ENCODE assay signal across 33 cellular contexts in genomic region chr3:69970827-69971226, GRCh38. TPM values are rescaled to one million over a fixed set of nuclear protein-coding genes. Genes with fewer than 3 reads are reported as not detected.
"Had no signal": no experiment of that assay in that cellular context is flagged by ENCODE, and none has a peak within 500 bp of the region (broad histone marks: within the 10 kb centered on the region; RNA-seq: fewer than 3 reads in every experiment).

No MANE protein-coding gene starts in this region.

- FAIRE-seq: endothelial cell of umbilical vein, kidney had no signal

- H3K9me3 ChIP-seq: esophagus muscularis mucosa, gastroesophageal sphincter, heart left ventricle, left lung, mucosa of descending colon, neutrophil, pancreas, stomach, thyroid gland had no signal

- H3K27ac ChIP-seq: esophagus muscularis mucosa, foreskin keratinocyte, gastroesophageal sphincter, heart left ventricle, hepatocyte, left lung, neutrophil, pancreas, stomach, thyroid gland had no signal

- DNase-seq: dermis blood vessel endothelial cell; effector memory CD4-positive, alpha-beta T cell; foreskin keratinocyte; heart left ventricle; kidney; left lung; mesenchymal stem cell; mucosa of descending colon; naive B cell; pancreas; stimulated activated CD4-positive, alpha-beta T cell treated with anti-CD3 and anti-CD28 coated beads, Interleukin-12 subunit alpha, Interleukin-12 subunit beta, amount 100 ng/mL, for 4 hours; stimulated activated CD4-positive, alpha-beta T cell treated with anti-CD3 and anti-CD28 coated beads, Interleukin-1b, Interleukin-23, amount 100 ng/mL, for 48 hours; stimulated activated CD4-positive, alpha-beta T cell treated with anti-CD3 and anti-CD28 coated beads, Interleukin-4, amount 100 ng/mL, for 24 hours; stimulated activated naive CD4-positive, alpha-beta T cell treated with Interleukin-2 at 50 U/mL for 16 hours; stomach; thyroid gland; trophoblast cell had no signal

- H3K27me3 ChIP-seq: esophagus muscularis mucosa, foreskin keratinocyte, gastroesophageal sphincter, heart left ventricle, hepatocyte, left lung, neutrophil, pancreas, stomach, thyroid gland had no signal

- H3K4me2 ChIP-seq: hepatocyte, smooth muscle cell had no signal

- H3K4me1 ChIP-seq: foreskin keratinocyte, left lung, pancreas, thyroid gland had no signal

- H3K36me3 ChIP-seq: left lung, neutrophil, pancreas, thyroid gland had no signal

- H3K4me3 ChIP-seq: esophagus muscularis mucosa, gastroesophageal sphincter, heart left ventricle, hepatocyte, left lung, mucosa of descending colon, pancreas, smooth muscle cell, stomach, thyroid gland had no signal

- ATAC-seq: foreskin keratinocyte; gastroesophageal sphincter; left lung; mucosa of descending colon; natural killer cell treated with Interleukin-12 subunit alpha and Interleukin-12 subunit beta and Interleukin-15 and Interleukin-18, amount 100 ng/mL, for 72 hours; sciatic nerve; stimulated activated effector memory CD8-positive, alpha-beta T cell treated with anti-CD3 and anti-CD28 coated beads, Interleukin-12 subunit alpha, Interleukin-12 subunit beta, amount 100 ng/mL, for 72 hours had no signal

RNA-seq across cellular contexts. Expression of gene SAMMSON, which starts 28.7 kb away (rescaled TPM):
- total RNA-seq: dermis blood vessel endothelial cell; endothelial cell of umbilical vein; epithelial cell of proximal tubule; foreskin keratinocyte; heart left ventricle; left lung; lung microvascular endothelial cell; mesothelial cell of epicardium; mucosa of descending colon; natural killer cell treated with Interleukin-12 subunit alpha and Interleukin-12 subunit beta and Interleukin-15 and Interleukin-18, amount 100 ng/mL, for 72 hours; neural crest cell; omental fat pad; smooth muscle cell; temporal lobe had no signal
- polyA plus RNA-seq: endothelial cell of umbilical vein, fibroblast of lung, foreskin keratinocyte, heart left ventricle, hepatocyte, pancreas, smooth muscle cell had no signal
